ENCODE assay signal across 8 cellular contexts in genomic region chr15:48810414-48811324, GRCh38. TPM values are rescaled to one million over a fixed set of nuclear protein-coding genes. Genes with fewer than 3 reads are reported as not detected.
A peak's percentile ranks its signal among the peaks of the same experiment; 100 is the strongest.
DNase-seq lines count a peak whose midpoint lies in the region; ATAC-seq and TF ChIP-seq lines count a peak whose summit lies in the region.

A gene with protein sequence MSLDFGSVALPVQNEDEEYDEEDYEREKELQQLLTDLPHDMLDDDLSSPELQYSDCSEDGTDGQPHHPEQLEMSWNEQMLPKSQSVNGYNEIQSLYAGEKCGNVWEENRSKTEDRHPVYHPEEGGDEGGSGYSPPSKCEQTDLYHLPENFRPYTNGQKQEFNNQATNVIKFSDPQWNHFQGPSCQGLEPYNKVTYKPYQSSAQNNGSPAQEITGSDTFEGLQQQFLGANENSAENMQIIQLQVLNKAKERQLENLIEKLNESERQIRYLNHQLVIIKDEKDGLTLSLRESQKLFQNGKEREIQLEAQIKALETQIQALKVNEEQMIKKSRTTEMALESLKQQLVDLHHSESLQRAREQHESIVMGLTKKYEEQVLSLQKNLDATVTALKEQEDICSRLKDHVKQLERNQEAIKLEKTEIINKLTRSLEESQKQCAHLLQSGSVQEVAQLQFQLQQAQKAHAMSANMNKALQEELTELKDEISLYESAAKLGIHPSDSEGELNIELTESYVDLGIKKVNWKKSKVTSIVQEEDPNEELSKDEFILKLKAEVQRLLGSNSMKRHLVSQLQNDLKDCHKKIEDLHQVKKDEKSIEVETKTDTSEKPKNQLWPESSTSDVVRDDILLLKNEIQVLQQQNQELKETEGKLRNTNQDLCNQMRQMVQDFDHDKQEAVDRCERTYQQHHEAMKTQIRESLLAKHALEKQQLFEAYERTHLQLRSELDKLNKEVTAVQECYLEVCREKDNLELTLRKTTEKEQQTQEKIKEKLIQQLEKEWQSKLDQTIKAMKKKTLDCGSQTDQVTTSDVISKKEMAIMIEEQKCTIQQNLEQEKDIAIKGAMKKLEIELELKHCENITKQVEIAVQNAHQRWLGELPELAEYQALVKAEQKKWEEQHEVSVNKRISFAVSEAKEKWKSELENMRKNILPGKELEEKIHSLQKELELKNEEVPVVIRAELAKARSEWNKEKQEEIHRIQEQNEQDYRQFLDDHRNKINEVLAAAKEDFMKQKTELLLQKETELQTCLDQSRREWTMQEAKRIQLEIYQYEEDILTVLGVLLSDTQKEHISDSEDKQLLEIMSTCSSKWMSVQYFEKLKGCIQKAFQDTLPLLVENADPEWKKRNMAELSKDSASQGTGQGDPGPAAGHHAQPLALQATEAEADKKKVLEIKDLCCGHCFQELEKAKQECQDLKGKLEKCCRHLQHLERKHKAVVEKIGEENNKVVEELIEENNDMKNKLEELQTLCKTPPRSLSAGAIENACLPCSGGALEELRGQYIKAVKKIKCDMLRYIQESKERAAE (N-terminal part only) (minus strand): TSS chr15:48811069. CDS start chr15:48805649, 5,420 bp downstream.

- no peaks in the 10 kb centered on the region for H3K9me3 Mint-ChIP-seq in activated CD4-positive, alpha-beta T cell treated with anti-CD3 and anti-CD28 coated beads, Interleukin-2, amount 10 ng/mL, durations not matched to agents 24 days and 14 days

- peaks cover 17% of the 10 kb centered on the region for H3K27me3 Mint-ChIP-seq in activated CD4-positive, alpha-beta T cell treated with anti-CD3 and anti-CD28 coated beads, Interleukin-2, amount 10 ng/mL, durations not matched to agents 24 days and 14 days

- H3K27ac ChIP-seq in C4-2B: peak within 1 kb of the TSS; percentile 96

- peak within 1 kb of the TSS; percentile 96 for H3K27ac Mint-ChIP-seq in activated CD4-positive, alpha-beta T cell treated with anti-CD3 and anti-CD28 coated beads, Interleukin-2, amount 10 ng/mL, durations not matched to agents 24 days and 14 days

- H3K4me3 Mint-ChIP-seq in activated CD4-positive, alpha-beta T cell treated with anti-CD3 and anti-CD28 coated beads, Interleukin-2, amount 10 ng/mL, durations not matched to agents 24 days and 14 days: peak within 1 kb of the TSS; percentile 96

- H3K4me1 Mint-ChIP-seq in activated CD4-positive, alpha-beta T cell treated with anti-CD3 and anti-CD28 coated beads, Interleukin-2, amount 10 ng/mL, durations not matched to agents 24 days and 14 days: peaks cover 35% of the 10 kb centered on the region

- H3K36me3 Mint-ChIP-seq in activated CD4-positive, alpha-beta T cell treated with anti-CD3 and anti-CD28 coated beads, Interleukin-2, amount 10 ng/mL, durations not matched to agents 24 days and 14 days (ENCODE audit: low read depth): peaks cover 5% of the 10 kb centered on the region

- intact Hi-C loops in activated CD4-positive, alpha-beta T cell treated with anti-CD3 and anti-CD28 coated beads, Interleukin-2, amount 10 ng/mL, durations not matched to agents 24 days and 14 days (cut with micrococcal nuclease): loop anchor here (1.0 to 2.0 kb wide), 5 partner anchors 68 to 810 kb away; partner anchors contain the start of genes COPS2, DUT, EID1 and FAM227B

- ATAC-seq in GM19372 (IDR thresholded peaks at IDR 0.05; ENCODE audit: low read depth, unreplicated experiment) (peak; percentile 95), HG03521 (IDR thresholded peaks at IDR 0.05; ENCODE audit: unreplicated experiment) (peak; percentile 97)

- DNase-seq in NCI-H69 (lab: John Stamatoyannopoulos, UW) (peak; percentile 100), cortex of kidney (lab: John Stamatoyannopoulos, UW) (peak; percentile 89), left kidney (ENCODE audit: low read depth, low spot score) (peak; percentile 100)
- DNase-seq in activated CD4-positive, alpha-beta T cell treated with anti-CD3 and anti-CD28 coated beads, Interleukin-2, amount 10 ng/mL, durations not matched to agents 24 days and 14 days: peak; percentile 99
- peak; percentile 99 for DNase-seq in stimulated activated CD4-positive, alpha-beta T cell treated with anti-CD3 and anti-CD28 coated beads, Interleukin-1b, Interleukin-23, amount 100 ng/mL, for 48 hours

- TF ChIP-seq CTCF in C4-2B (conservative IDR thresholded peaks at IDR 0.05): no peak

RNA-seq across cellular contexts. Expression of the gene that starts here (rescaled TPM):
- total RNA-seq in activated CD4-positive, alpha-beta T cell treated with anti-CD3 and anti-CD28 coated beads, Interleukin-2, amount 10 ng/mL, durations not matched to agents 24 days and 14 days: 32.0 and 32.2 TPM in 2 replicates

Comparison
In these comparisons a context has a peak if more than half of its experiments do, and no peak if none do; other contexts are left out.
1. Peak in every context shown above with its lines: DNase-seq, ATAC-seq and H3K27ac ChIP-seq.